ENCODE assay signal across 11 cellular contexts in genomic region chrX:150649096-150649870, GRCh38. TPM values are rescaled to one million over a fixed set of nuclear protein-coding genes. Genes with fewer than 3 reads are reported as not detected.
DNase-seq lines count a peak whose midpoint lies in the region; ATAC-seq and TF ChIP-seq lines count a peak whose summit lies in the region.
"Had no signal": no experiment of that assay in that cellular context is flagged by ENCODE, and none has a peak within 500 bp of the region (broad histone marks: within the 10 kb centered on the region; RNA-seq: fewer than 3 reads in every experiment).

No MANE protein-coding gene starts in this region.

- H3K4me3 ChIP-seq in prostate gland = no peak overlapping the region
- H3K4me3 ChIP-seq: dorsolateral prefrontal cortex, SJSA1 had no signal

- H3K9me3 Mint-ChIP-seq in T-helper 2 cell treated with Interferon-gamma antibody and Interleukin-4, amounts not matched to agents 5 μg/mL and 100 μg/mL, for 36 hours = no peaks in the 10 kb centered on the region

- no peaks in the 10 kb centered on the region for H3K9me3 ChIP-seq in prostate gland
- H3K9me3 ChIP-seq: SJSA1 had no signal

- no peak for TF ChIP-seq CTCF in prostate gland (IDR thresholded peaks at IDR 0.05)

- intact Hi-C loops in prostate gland (cut with DNase I) = loop anchor here (10.0 kb wide), 1 partner anchor 74 kb away; no protein-coding TSS in a partner anchor

- no peak overlapping the region for H3K27ac Mint-ChIP-seq in T-helper 2 cell treated with Interferon-gamma antibody and Interleukin-4, amounts not matched to agents 5 μg/mL and 100 μg/mL, for 36 hours

- H3K36me3 Mint-ChIP-seq in T-helper 2 cell treated with Interferon-gamma antibody and Interleukin-4, amounts not matched to agents 5 μg/mL and 100 μg/mL, for 36 hours (ENCODE audit: low read depth) = peaks cover 52% of the 10 kb centered on the region

- DNase-seq in DMS79 (lab: John Stamatoyannopoulos, UW) (peak; percentile 43), NCI-H1694 treated with DMSO at 0.1 percent for 48 hours (lab: John Stamatoyannopoulos, UW) (peak; percentile 2), fibroblast of gingiva (ENCODE audit: low read depth) (peak; percentile 52), pulmonary artery endothelial cell (ENCODE audit: low read depth, low spot score) (peak; percentile 44), prostate gland (ENCODE audit: low spot score) (no peak)
- no peak for DNase-seq in T-helper 2 cell treated with Interferon-gamma antibody and Interleukin-4, amounts not matched to agents 5 μg/mL and 100 μg/mL, for 36 hours (ENCODE audit: low spot score)
- DNase-seq: GF-D8 had no signal

- H3K36me3 ChIP-seq in prostate gland = no peaks in the 10 kb centered on the region
- H3K36me3 ChIP-seq: SJSA1 had no signal

- H3K4me1 ChIP-seq in prostate gland (replicated peaks) = no peaks in the 10 kb centered on the region
- H3K4me1 ChIP-seq: SJSA1 had no signal

- TF ChIP-seq POLR2A in prostate gland (IDR thresholded peaks at IDR 0.05) = no peak

- no peaks in the 10 kb centered on the region for H3K4me1 Mint-ChIP-seq in T-helper 2 cell treated with Interferon-gamma antibody and Interleukin-4, amounts not matched to agents 5 μg/mL and 100 μg/mL, for 36 hours (ENCODE audit: low read depth)

- H3K4me3 Mint-ChIP-seq in T-helper 2 cell treated with Interferon-gamma antibody and Interleukin-4, amounts not matched to agents 5 μg/mL and 100 μg/mL, for 36 hours = no peak overlapping the region

- no peaks in the 10 kb centered on the region for H3K27me3 Mint-ChIP-seq in T-helper 2 cell treated with Interferon-gamma antibody and Interleukin-4, amounts not matched to agents 5 μg/mL and 100 μg/mL, for 36 hours (ENCODE audit: low read depth)

- ATAC-seq in HG03460 (IDR thresholded peaks at IDR 0.05; ENCODE audit: unreplicated experiment) (no peak), HG03469 (IDR thresholded peaks at IDR 0.05; ENCODE audit: unreplicated experiment) (no peak)

- 76% methylated on average over 8 of the region's 8 CpGs for WGBS in prostate gland

- no peak overlapping the region for H3K27ac ChIP-seq in prostate gland
- H3K27ac ChIP-seq: dorsolateral prefrontal cortex, SJSA1 had no signal

- no peaks in the 10 kb centered on the region for H3K27me3 ChIP-seq in prostate gland (replicated peaks; ENCODE audit: insufficient read depth)
- H3K27me3 ChIP-seq: SJSA1 had no signal

RNA-seq across cellular contexts. Expression of gene MTMR1, which starts 43.9 kb away (rescaled TPM):
- 17.7 and 21.9 TPM in 2 replicates for total RNA-seq in pulmonary artery endothelial cell
- 10 to 100 TPM; 35.0 to 37.3 TPM for total RNA-seq in prostate gland

Comparison
In these comparisons a context has a peak if more than half of its experiments do, and no peak if none do; other contexts are left out.
1. DNase-seq: peak in DMS79 (single experiment), NCI-H1694 treated with DMSO at 0.1 percent for 48 hours (single experiment), fibroblast of gingiva (single experiment) and pulmonary artery endothelial cell (single experiment); none in prostate gland (single experiment) and T-helper 2 cell treated with Interferon-gamma antibody and Interleukin-4, amounts not matched to agents 5 μg/mL and 100 μg/mL, for 36 hours (single experiment).